Comparison of ENCODE assay signal across 13 cellular contexts in the genomic region with DNA sequence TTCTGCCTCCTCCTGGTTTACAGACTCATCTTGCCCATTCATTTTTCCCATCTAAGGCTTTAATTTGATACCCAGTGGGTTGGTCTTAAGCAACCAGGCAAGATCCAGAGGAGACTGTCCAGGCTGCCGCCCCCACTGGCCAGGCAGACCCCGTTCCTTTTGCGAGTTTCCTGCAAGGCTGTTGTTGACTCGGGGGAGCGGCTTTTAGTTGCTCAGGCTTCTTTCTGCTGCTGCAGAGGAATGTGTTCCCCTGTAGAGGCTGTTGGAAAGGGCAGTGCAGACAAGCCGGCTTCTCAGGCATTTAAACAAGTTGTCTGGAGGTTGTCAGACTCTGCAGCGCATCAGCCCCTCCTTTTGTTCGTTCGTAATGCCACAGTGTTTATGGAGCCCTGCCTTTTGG.
DNase-seq lines count a peak whose midpoint lies in the region; ATAC-seq, FAIRE-seq and TF ChIP-seq lines count a peak whose summit lies in the region.
"Had no signal": no experiment of that assay in that cellular context is flagged by ENCODE, and none has a peak within 500 bp of the region (broad histone marks: within the 10 kb centered on the region; RNA-seq: fewer than 3 reads in every experiment).

No MANE protein-coding gene starts in this region.

- H2AFZ ChIP-seq in hepatocyte, result no peak overlapping the region

- H3K36me3 Mint-ChIP-seq in osteocyte (ENCODE audit: unreplicated experiment), result no peaks in the 10 kb centered on the region

- no peaks in the 10 kb centered on the region for H3K9me3 ChIP-seq in hepatocyte (ENCODE audit: low read depth)

- WGBS in hepatocyte (ENCODE audit: low lambda C conversion rate, missing lambda C conversion rate), result 16% methylated on average over 9 of the region's 9 CpGs

- H3K4me3 Mint-ChIP-seq in osteocyte (ENCODE audit: unreplicated experiment), result no peak overlapping the region
- H3K4me3 Mint-ChIP-seq: activated T-helper 1 cell treated with anti-CD3 and anti-CD28 coated beads, Interleukin-12 subunit alpha, Interleukin-12 subunit beta, Interleukin-2, Interleukin-4 antibody, amounts not matched to agents 30 ng/mL and 10 ng/mL and 1 ng/mL, durations not matched to agents 14 hours and 24 hours and 36 hours had no signal

- no peaks in the 10 kb centered on the region for H3K9me3 Mint-ChIP-seq in osteocyte (ENCODE audit: unreplicated experiment)
- H3K9me3 Mint-ChIP-seq: activated T-helper 1 cell treated with anti-CD3 and anti-CD28 coated beads, Interleukin-12 subunit alpha, Interleukin-12 subunit beta, Interleukin-2, Interleukin-4 antibody, amounts not matched to agents 30 ng/mL and 10 ng/mL and 1 ng/mL, durations not matched to agents 14 hours and 24 hours and 36 hours had no signal

- H3K27ac ChIP-seq in hepatocyte, result peak overlapping the region; percentile 45

- H3K4me2 ChIP-seq in hepatocyte, result peak overlapping the region; percentile 2

- DNase-seq in ELF-1 (ENCODE audit: low read depth, low spot score) (peak; percentile 86), amniotic epithelial cell (ENCODE audit: low read depth) (peak; percentile 76), hepatocyte (ENCODE audit: low spot score) (peak; percentile 74), osteocyte (ENCODE audit: extremely low spot score, unreplicated experiment) (peak; percentile 71), GM19239 (ENCODE audit: insufficient read length, low spot score) (no peak), cerebellar nuclear complex (lab: John Stamatoyannopoulos, UW) (no peak), NCI-H1092 treated with DMSO at 0.1 percent for 48 hours (lab: John Stamatoyannopoulos, UW) (no peak)
- DNase-seq: effector CD4-positive, alpha-beta T cell; Karpas-422; SHP77 had no signal

- H3K4me3 ChIP-seq in hepatocyte, result no peak overlapping the region

- H3K27me3 Mint-ChIP-seq in osteocyte (ENCODE audit: unreplicated experiment), result no peaks in the 10 kb centered on the region

- ATAC-seq in GM19023 (IDR thresholded peaks at IDR 0.05; ENCODE audit: unreplicated experiment), result no peak
- ATAC-seq: activated CD4-positive, CD25-positive, alpha-beta regulatory T cell treated with anti-CD3 and anti-CD28 coated beads, Interleukin-2, amount 50 U/mL, for 24 hours had no signal

- peaks cover 50% of the 10 kb centered on the region for H3K4me1 Mint-ChIP-seq in osteocyte (ENCODE audit: unreplicated experiment)

- H3K79me2 ChIP-seq in hepatocyte, result peaks cover 2% of the 10 kb centered on the region

- no peaks in the 10 kb centered on the region for H3K27me3 ChIP-seq in hepatocyte

- peak overlapping the region; percentile 65 for H3K27ac Mint-ChIP-seq in osteocyte (ENCODE audit: unreplicated experiment)

- H3K9me2 ChIP-seq in hepatocyte (replicated peaks; ENCODE audit: insufficient read depth), result no peaks in the 10 kb centered on the region

- peaks cover 12% of the 10 kb centered on the region for H3K4me1 ChIP-seq in hepatocyte (ENCODE audit: insufficient read depth)

- H4K20me1 ChIP-seq in hepatocyte (ENCODE audit: insufficient read depth, poor library complexity, severe bottlenecking), result no peaks in the 10 kb centered on the region

- H3K36me3 ChIP-seq in hepatocyte (replicated peaks; ENCODE audit: insufficient read depth, low read depth), result no peaks in the 10 kb centered on the region

- FAIRE-seq in GM19239 (lab: Jason Lieb, UNC), result no peak

- peak; percentile 14 for TF ChIP-seq CTCF in hepatocyte (IDR thresholded peaks at IDR 0.05; ENCODE audit: poor library complexity)
- no peak for TF ChIP-seq CTCF in osteocyte (IDR thresholded peaks at IDR 0.05)

Comparison
In these comparisons a context has a peak if more than half of its experiments do, and no peak if none do; other contexts are left out.
1. DNase-seq: peak in ELF-1 (single experiment), amniotic epithelial cell (single experiment), hepatocyte (single experiment) and osteocyte (single experiment); none in GM19239 (single experiment), cerebellar nuclear complex (0 of 2) and NCI-H1092 treated with DMSO at 0.1 percent for 48 hours (single experiment).